ENCODE assay signal across 24 cellular contexts in genomic region chr3:58424613-58425012, GRCh38. TPM values are rescaled to one million over a fixed set of nuclear protein-coding genes. Genes with fewer than 3 reads are reported as not detected.
DNase-seq lines count a peak whose midpoint lies in the region; ATAC-seq and TF ChIP-seq lines count a peak whose summit lies in the region.
"Had no signal": no experiment of that assay in that cellular context is flagged by ENCODE, and none has a peak within 500 bp of the region (broad histone marks: within the 10 kb centered on the region; RNA-seq: fewer than 3 reads in every experiment).

No MANE protein-coding gene starts in this region.

- no peak for ATAC-seq in activated CD8-positive, alpha-beta T cell treated with anti-CD3 and anti-CD28 coated beads for 36 hours
- ATAC-seq in activated CD8-positive, alpha-beta T cell treated with anti-CD3 and anti-CD28 coated beads, Interleukin-2, amount 10 ng/mL, durations not matched to agents 7 days and 5 days = no peak
- ATAC-seq in WTC11 (no peak), HG03442 (IDR thresholded peaks at IDR 0.05; ENCODE audit: unreplicated experiment) (no peak)
- ATAC-seq in stimulated activated effector memory CD8-positive, alpha-beta T cell treated with anti-CD3 and anti-CD28 coated beads, Interleukin-12 subunit alpha, Interleukin-12 subunit beta, amount 100 ng/mL, for 72 hours = no peak
- no peak for ATAC-seq in naive thymus-derived CD8-positive, alpha-beta T cell
- ATAC-seq: activated CD4-positive, CD25-positive, alpha-beta regulatory T cell treated with anti-CD3 and anti-CD28 coated beads, Interleukin-2, amount 50 U/mL, for 24 hours; T-cell had no signal

- H3K27me3 Mint-ChIP-seq in activated CD8-positive, alpha-beta T cell treated with anti-CD3 and anti-CD28 coated beads for 36 hours = no peaks in the 10 kb centered on the region
- no peaks in the 10 kb centered on the region for H3K27me3 Mint-ChIP-seq in activated CD8-positive, alpha-beta T cell treated with anti-CD3 and anti-CD28 coated beads, Interleukin-2, amount 10 ng/mL, durations not matched to agents 7 days and 5 days (ENCODE audit: low read depth)
- no peaks in the 10 kb centered on the region for H3K27me3 Mint-ChIP-seq in WTC11 (ENCODE audit: low read depth)
- no peaks in the 10 kb centered on the region for H3K27me3 Mint-ChIP-seq in naive thymus-derived CD8-positive, alpha-beta T cell
- H3K27me3 Mint-ChIP-seq: activated CD4-positive, alpha-beta memory T cell treated with anti-CD3 and anti-CD28 coated beads, Interleukin-2, amount 10 ng/mL, durations not matched to agents 7 days and 5 days; CD4-positive, alpha-beta T cell; T-cell had no signal

- H3K4me3 ChIP-seq in esophagus squamous epithelium = no peak overlapping the region
- H3K4me3 ChIP-seq: coronary artery, HAP-1, right atrium auricular region, tibial artery had no signal

- DNase-seq in activated CD8-positive, alpha-beta T cell treated with anti-CD3 and anti-CD28 coated beads for 36 hours = no peak
- no peak for DNase-seq in activated CD8-positive, alpha-beta T cell treated with anti-CD3 and anti-CD28 coated beads, Interleukin-2, amount 10 ng/mL, durations not matched to agents 7 days and 5 days
- no peak for DNase-seq in WTC11 (ENCODE audit: low spot score)
- no peak for DNase-seq in esophagus squamous epithelium (lab: John Stamatoyannopoulos, UW)
- no peak for DNase-seq in stimulated activated effector memory CD8-positive, alpha-beta T cell treated with anti-CD3 and anti-CD28 coated beads, Interleukin-12 subunit alpha, Interleukin-12 subunit beta, amount 100 ng/mL, for 72 hours (ENCODE audit: low spot score in 2 of 2)
- no peak for DNase-seq in naive thymus-derived CD8-positive, alpha-beta T cell
- no peak for DNase-seq in NCI-H1092 (lab: John Stamatoyannopoulos, UW)
- DNase-seq: 8988T; activated CD4-positive, alpha-beta memory T cell treated with anti-CD3 and anti-CD28 coated beads, Interleukin-2, amount 10 ng/mL, durations not matched to agents 7 days and 5 days; activated gamma-delta T cell treated with Interleukin-2 at 50 U/mL for 16 hours; CD4-positive, alpha-beta T cell; NCI-H1105 treated with DMSO at 0.1 percent for 48 hours; NCI-H2029 treated with DMSO at 0.1 percent for 48 hours; NCI-H345; RPMI8226; stimulated activated CD4-positive, alpha-beta T cell treated with anti-CD3 and anti-CD28 coated beads, Interleukin-2, amount 100 ng/mL, for 48 hours; T-cell; tibial artery had no signal

- no peak overlapping the region for H3K4me3 Mint-ChIP-seq in activated CD8-positive, alpha-beta T cell treated with anti-CD3 and anti-CD28 coated beads for 36 hours
- no peak overlapping the region for H3K4me3 Mint-ChIP-seq in activated CD8-positive, alpha-beta T cell treated with anti-CD3 and anti-CD28 coated beads, Interleukin-2, amount 10 ng/mL, durations not matched to agents 7 days and 5 days
- H3K4me3 Mint-ChIP-seq in WTC11 = no peak overlapping the region
- no peak overlapping the region for H3K4me3 Mint-ChIP-seq in stimulated activated effector memory CD8-positive, alpha-beta T cell treated with anti-CD3 and anti-CD28 coated beads, Interleukin-12 subunit alpha, Interleukin-12 subunit beta, amount 100 ng/mL, for 72 hours
- no peak overlapping the region for H3K4me3 Mint-ChIP-seq in naive thymus-derived CD8-positive, alpha-beta T cell
- H3K4me3 Mint-ChIP-seq: activated CD4-positive, alpha-beta memory T cell treated with anti-CD3 and anti-CD28 coated beads, Interleukin-2, amount 10 ng/mL, durations not matched to agents 7 days and 5 days; CD4-positive, alpha-beta T cell; T-cell had no signal

- peak overlapping the region; percentile 15 for H3K27ac Mint-ChIP-seq in activated CD8-positive, alpha-beta T cell treated with anti-CD3 and anti-CD28 coated beads for 36 hours
- H3K27ac Mint-ChIP-seq in activated CD8-positive, alpha-beta T cell treated with anti-CD3 and anti-CD28 coated beads, Interleukin-2, amount 10 ng/mL, durations not matched to agents 7 days and 5 days = no peak overlapping the region
- peak overlapping the region; percentile 65; the same call in 1 of the 2 replicates for H3K27ac Mint-ChIP-seq in WTC11
- H3K27ac Mint-ChIP-seq in stimulated activated effector memory CD8-positive, alpha-beta T cell treated with anti-CD3 and anti-CD28 coated beads, Interleukin-12 subunit alpha, Interleukin-12 subunit beta, amount 100 ng/mL, for 72 hours = peak overlapping the region; percentile 83
- peak overlapping the region in 5 of 10 donors; percentile 0 to 51 (median 43) for H3K27ac Mint-ChIP-seq in naive thymus-derived CD8-positive, alpha-beta T cell
- H3K27ac Mint-ChIP-seq: activated CD4-positive, alpha-beta memory T cell treated with anti-CD3 and anti-CD28 coated beads, Interleukin-2, amount 10 ng/mL, durations not matched to agents 7 days and 5 days had no signal

- H3K27me3 ChIP-seq in esophagus squamous epithelium = no peaks in the 10 kb centered on the region
- H3K27me3 ChIP-seq: right atrium auricular region, tibial artery had no signal

- H3K27ac ChIP-seq in esophagus squamous epithelium = peak overlapping the region in 3 of 4 donors; percentile 5 to 45 (median 15)
- H3K27ac ChIP-seq: parathyroid adenoma, right atrium auricular region, tibial artery had no signal

- POLR2A ChIA-PET in activated CD8-positive, alpha-beta T cell treated with anti-CD3 and anti-CD28 coated beads for 36 hours (lab: Charles Lee) = interaction anchor here (0.9 to 2.2 kb wide), 3 partner anchors 9 to 13 kb away, joined by 3 to 9 read pairs (median 4); partner anchors contain the start of gene PDHB
- POLR2A ChIA-PET in activated CD8-positive, alpha-beta T cell treated with anti-CD3 and anti-CD28 coated beads, Interleukin-2, amount 10 ng/mL, durations not matched to agents 7 days and 5 days (lab: Charles Lee) = no interaction called here
- POLR2A ChIA-PET in WTC11 (lab: Charles Lee) = interaction anchor here (0.8 to 1.2 kb wide), 2 partner anchors 8 to 10 kb away, joined by 3 read pairs; no protein-coding TSS in a partner anchor
- POLR2A ChIA-PET in naive thymus-derived CD8-positive, alpha-beta T cell (lab: Charles Lee) = interaction anchor here (2.2 kb wide), 1 partner anchor 9 kb away, joined by 10 read pairs; the partner anchor contains the start of gene PDHB

- TF ChIP-seq POLR2A in esophagus squamous epithelium (IDR thresholded peaks at IDR 0.05) = no peak

- no peaks in the 10 kb centered on the region for H3K9me3 ChIP-seq in esophagus squamous epithelium
- H3K9me3 ChIP-seq: HAP-1, right atrium auricular region, tibial artery had no signal

- peaks cover 6% of the 10 kb centered on the region for H3K4me1 Mint-ChIP-seq in activated CD8-positive, alpha-beta T cell treated with anti-CD3 and anti-CD28 coated beads for 36 hours (ENCODE audit: low read depth)
- H3K4me1 Mint-ChIP-seq in activated CD8-positive, alpha-beta T cell treated with anti-CD3 and anti-CD28 coated beads, Interleukin-2, amount 10 ng/mL, durations not matched to agents 7 days and 5 days (ENCODE audit: low read depth) = peaks cover 9% of the 10 kb centered on the region
- H3K4me1 Mint-ChIP-seq in WTC11 = peaks cover 7% of the 10 kb centered on the region
- peaks cover 17% of the 10 kb centered on the region for H3K4me1 Mint-ChIP-seq in stimulated activated effector memory CD8-positive, alpha-beta T cell treated with anti-CD3 and anti-CD28 coated beads, Interleukin-12 subunit alpha, Interleukin-12 subunit beta, amount 100 ng/mL, for 72 hours
- peaks cover 1 to 11% (median 5%) of the 10 kb centered on the region in 4 donors for H3K4me1 Mint-ChIP-seq in naive thymus-derived CD8-positive, alpha-beta T cell
- H3K4me1 Mint-ChIP-seq: T-cell had no signal

- WGBS in esophagus squamous epithelium, 2 donors = 55 to 74% methylated on average over 6 to 8 of the region's 8 CpGs

- peaks cover 29 to 91% (median 34%) of the 10 kb centered on the region in 3 donors for H3K36me3 ChIP-seq in esophagus squamous epithelium

- intact Hi-C loops in activated CD8-positive, alpha-beta T cell treated with anti-CD3 and anti-CD28 coated beads for 36 hours (cut with micrococcal nuclease) = no loop called here
- intact Hi-C loops in esophagus squamous epithelium (cut with DNase I) = no loop called here

- CTCF ChIA-PET in activated CD8-positive, alpha-beta T cell treated with anti-CD3 and anti-CD28 coated beads for 36 hours (lab: Charles Lee) = interaction anchor here (0.9 to 2.3 kb wide), 6 partner anchors 10 to 257 kb away, joined by 3 to 7 read pairs (median 4); no protein-coding TSS in a partner anchor
- CTCF ChIA-PET in activated CD8-positive, alpha-beta T cell treated with anti-CD3 and anti-CD28 coated beads, Interleukin-2, amount 10 ng/mL, durations not matched to agents 7 days and 5 days (lab: Charles Lee) = interaction anchor here (1.0 to 2.3 kb wide), 4 partner anchors 9 to 118 kb away, joined by 3 to 16 read pairs (median 6); partner anchors contain the start of genes HTD2 and RPP14
- CTCF ChIA-PET in WTC11 (lab: Charles Lee) = interaction anchor here (2.1 kb wide), 1 partner anchor 67 kb away, joined by 5 read pairs; the partner anchor contains the start of gene KCTD6

- H3K36me3 Mint-ChIP-seq in activated CD8-positive, alpha-beta T cell treated with anti-CD3 and anti-CD28 coated beads for 36 hours (ENCODE audit: low read depth) = peaks cover 25% of the 10 kb centered on the region
- H3K36me3 Mint-ChIP-seq in activated CD8-positive, alpha-beta T cell treated with anti-CD3 and anti-CD28 coated beads, Interleukin-2, amount 10 ng/mL, durations not matched to agents 7 days and 5 days (ENCODE audit: low read depth) = peaks cover 45% of the 10 kb centered on the region
- H3K36me3 Mint-ChIP-seq in WTC11 = peaks cover 52% of the 10 kb centered on the region
- H3K36me3 Mint-ChIP-seq in stimulated activated effector memory CD8-positive, alpha-beta T cell treated with anti-CD3 and anti-CD28 coated beads, Interleukin-12 subunit alpha, Interleukin-12 subunit beta, amount 100 ng/mL, for 72 hours = peaks cover 92% of the 10 kb centered on the region
- H3K36me3 Mint-ChIP-seq in naive thymus-derived CD8-positive, alpha-beta T cell = peaks cover 0 to 72% (median 4%) of the 10 kb centered on the region in 3 donors

- peaks cover 0 to 12% (median 11%) of the 10 kb centered on the region in 3 donors for H3K4me1 ChIP-seq in esophagus squamous epithelium
- H3K4me1 ChIP-seq: parathyroid adenoma had no signal

- no peaks in the 10 kb centered on the region for H3K9me3 Mint-ChIP-seq in activated CD8-positive, alpha-beta T cell treated with anti-CD3 and anti-CD28 coated beads for 36 hours
- no peaks in the 10 kb centered on the region for H3K9me3 Mint-ChIP-seq in activated CD8-positive, alpha-beta T cell treated with anti-CD3 and anti-CD28 coated beads, Interleukin-2, amount 10 ng/mL, durations not matched to agents 7 days and 5 days (ENCODE audit: insufficient read depth)
- H3K9me3 Mint-ChIP-seq in WTC11 = no peaks in the 10 kb centered on the region
- H3K9me3 Mint-ChIP-seq in stimulated activated effector memory CD8-positive, alpha-beta T cell treated with anti-CD3 and anti-CD28 coated beads, Interleukin-12 subunit alpha, Interleukin-12 subunit beta, amount 100 ng/mL, for 72 hours = no peaks in the 10 kb centered on the region
- no peaks in the 10 kb centered on the region for H3K9me3 Mint-ChIP-seq in naive thymus-derived CD8-positive, alpha-beta T cell
- H3K9me3 Mint-ChIP-seq: activated CD4-positive, alpha-beta memory T cell treated with anti-CD3 and anti-CD28 coated beads, Interleukin-2, amount 10 ng/mL, durations not matched to agents 7 days and 5 days; CD4-positive, alpha-beta T cell; T-cell had no signal

- no peak for TF ChIP-seq CTCF in activated CD8-positive, alpha-beta T cell treated with anti-CD3 and anti-CD28 coated beads for 36 hours (IDR thresholded peaks at IDR 0.05)
- TF ChIP-seq CTCF in WTC11 (IDR thresholded peaks at IDR 0.05) (no peak), esophagus squamous epithelium (IDR thresholded peaks at IDR 0.05) (no peak)

RNA-seq across cellular contexts. Expression of gene PDHB, which starts 9.0 kb away (rescaled TPM):
- total RNA-seq in activated CD8-positive, alpha-beta T cell treated with anti-CD3 and anti-CD28 coated beads for 36 hours = 10 to 100 TPM; 53.9 to 58.8 TPM
- total RNA-seq in activated CD8-positive, alpha-beta T cell treated with anti-CD3 and anti-CD28 coated beads, Interleukin-2, amount 10 ng/mL, durations not matched to agents 7 days and 5 days = 10 to 100 TPM; 48.9 to 50.3 TPM
- 121 to 131 TPM (median 123 TPM) in 3 replicates for total RNA-seq in WTC11 (2021)
- total RNA-seq in esophagus squamous epithelium = 100 to 1,000 TPM in 1 of 4 donors, 10 to 100 TPM in 3; 52.6 to 104 (median 83.0) TPM
- total RNA-seq in naive thymus-derived CD8-positive, alpha-beta T cell = 10 to 100 TPM; 60.2 to 66.4 TPM
- polyA plus RNA-seq in naive thymus-derived CD8-positive, alpha-beta T cell = 100 to 1,000 TPM in 1 of 3 donors, 10 to 100 TPM in 2; 92.2 to 120 (median 95.3) TPM
